Comparison of ENCODE assay signal across 1 cellular context in genomic region chr21:32641715-32642698, GRCh38.
A peak's percentile ranks its signal among the peaks of the same experiment; 100 is the strongest.
TF ChIP-seq lines count a peak whose summit lies in the region.

No MANE protein-coding gene starts in this region.

TF ChIP-seq in HepG2, 621 proteins besides CTCF, POLR2A, EP300 and RAD21 (continued from another document):
- TF ChIP-seq ZNF362 (CRISPR knock-in tag; IDR thresholded peaks at IDR 0.05; ENCODE audit: borderline replicate concordance) (peak; percentile 47; the same call in 1 of the 2 replicates), CEBPG (CRISPR knock-in tag; IDR thresholded peaks at IDR 0.05) (peak; percentile 52), HNF1A (IDR thresholded peaks at IDR 0.05; ENCODE audit: low read depth) (0 out of 2 replicates have a peak, but pooled peaks have one; percentile 38), HNF1A (CRISPR knock-in tag; IDR thresholded peaks at IDR 0.05; ENCODE audit: borderline replicate concordance) (no peak), POGK (CRISPR knock-in tag; conservative IDR thresholded peaks at IDR 0.05) (no peak), CEBPB (IDR thresholded peaks at IDR 0.05; ENCODE audit: borderline replicate concordance, low read depth, low read length) (peak; percentile 80), CSRNP2 (CRISPR knock-in tag; conservative IDR thresholded peaks at IDR 0.05; ENCODE audit: low read depth) (no peak), ZFP90 (CRISPR knock-in tag; IDR thresholded peaks at IDR 0.05; ENCODE audit: borderline replicate concordance) (no peak), ZIK1 (CRISPR knock-in tag; IDR thresholded peaks at IDR 0.05; ENCODE audit: borderline replicate concordance, low read depth) (no peak)
TF ChIP-seq in HepG2: peak in this region for 4.
